6 cellular contexts compared by ENCODE assay signal in the genomic region with DNA sequence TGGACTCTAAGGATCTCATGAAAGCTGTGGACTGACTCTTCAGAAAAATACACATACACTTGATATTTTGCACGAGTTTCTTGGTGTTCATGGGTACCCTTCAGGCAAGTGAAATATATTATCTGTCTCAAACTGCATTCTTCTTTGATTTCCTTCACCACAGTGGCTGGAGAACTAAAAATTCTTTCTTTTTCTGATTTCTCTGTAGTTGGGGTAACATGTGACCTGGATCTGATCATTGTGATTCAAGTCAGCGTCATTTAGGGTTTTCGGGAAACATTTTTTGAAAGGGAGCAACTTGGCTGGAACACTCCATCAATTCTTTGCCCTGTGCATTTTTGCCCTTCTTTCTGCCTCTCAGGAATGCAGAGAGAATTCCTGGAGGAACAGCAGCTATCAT.
"Had no signal": no experiment of that assay in that cellular context is flagged by ENCODE, and none has a peak within 500 bp of the region (broad histone marks: within the 10 kb centered on the region; RNA-seq: fewer than 3 reads in every experiment).

No MANE protein-coding gene starts in this region.

- H3K4me1 Mint-ChIP-seq: IgD-negative memory B cell had no signal

- H3K4me3 Mint-ChIP-seq: IgD-negative memory B cell had no signal

- H3K4me3 ChIP-seq: K562 had no signal

- H3K9me3 Mint-ChIP-seq: IgD-negative memory B cell had no signal

- H3K27ac Mint-ChIP-seq: IgD-negative memory B cell had no signal

- H3K27me3 Mint-ChIP-seq: IgD-negative memory B cell had no signal

- ATAC-seq: HepG2, K562 had no signal

- DNase-seq: IMR-90, KBM-7 had no signal

- H3K27ac ChIP-seq: HL-60 had no signal
